ENCODE assay signal across 8 cellular contexts in the genomic region with DNA sequence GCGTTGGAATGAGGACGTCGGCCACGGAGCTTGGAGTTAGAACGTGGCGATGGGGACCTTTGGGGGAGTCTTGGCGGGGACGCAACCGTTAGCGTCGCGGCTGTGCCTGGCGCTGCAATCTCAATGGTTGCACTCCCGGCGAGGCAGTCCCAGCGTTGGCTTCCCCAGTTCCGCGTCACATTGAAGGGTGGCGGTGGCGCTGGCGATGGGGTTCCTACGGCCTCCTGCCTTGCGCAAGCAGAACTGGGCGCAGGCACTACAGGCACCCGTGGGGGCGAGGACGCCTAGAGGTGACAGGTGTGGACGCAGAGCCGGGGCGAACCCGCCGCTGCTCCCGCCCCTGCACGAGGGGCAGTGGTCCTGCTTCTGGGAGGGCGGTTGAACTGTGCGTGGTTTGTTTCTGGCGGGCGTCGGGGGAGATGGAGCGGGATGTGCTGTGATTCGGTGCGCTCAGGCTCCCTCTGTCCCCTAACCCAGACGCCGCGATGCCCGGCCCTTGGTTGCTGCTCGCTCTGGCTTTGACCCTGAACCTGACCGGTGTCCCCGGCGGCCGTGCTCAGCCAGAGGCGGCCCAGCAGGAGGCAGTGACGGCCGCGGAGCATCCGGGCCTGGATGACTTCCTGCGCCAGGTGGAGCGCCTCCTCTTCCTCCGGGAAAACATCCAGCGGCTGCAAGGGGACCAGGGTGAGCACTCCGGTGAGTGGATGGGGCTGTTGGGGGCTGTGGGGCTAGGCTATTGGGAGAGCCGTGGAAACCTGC. TPM values are rescaled to one million over a fixed set of nuclear protein-coding genes. Genes with fewer than 3 reads are reported as not detected.
DNase-seq lines count a peak whose midpoint lies in the region; ATAC-seq and TF ChIP-seq lines count a peak whose summit lies in the region.

No MANE protein-coding gene starts in this region.

- peak overlapping the region; percentile 41 to 53 for H3K4me3 ChIP-seq in ascending aorta
- H3K4me3 ChIP-seq in lung: no peak overlapping the region
- H3K4me3 ChIP-seq in thymus (ENCODE audit: low read length): peak overlapping the region; percentile 32
- H3K4me3 ChIP-seq in WERI-Rb-1 (ENCODE audit: low read depth, low read length): no peak overlapping the region

- POLR2A ChIA-PET in activated CD4-positive, alpha-beta T cell treated with anti-CD3 and anti-CD28 coated beads for 36 hours (lab: Charles Lee): no interaction called here

- ATAC-seq in activated CD4-positive, alpha-beta T cell treated with anti-CD3 and anti-CD28 coated beads for 36 hours: peak; percentile 33
- ATAC-seq in lung (ENCODE audit: insufficient read depth, low FRiP score) (peak; percentile 17), GM21423 (IDR thresholded peaks at IDR 0.05; ENCODE audit: unreplicated experiment) (no peak)

- H3K4me1 Mint-ChIP-seq in activated CD4-positive, alpha-beta T cell treated with anti-CD3 and anti-CD28 coated beads for 36 hours: peaks cover 8% of the 10 kb centered on the region

- TF ChIP-seq CTCF in ascending aorta (IDR thresholded peaks at IDR 0.05): no peak
- TF ChIP-seq CTCF in lung (IDR thresholded peaks at IDR 0.05; ENCODE audit: control extremely low read depth, extremely low read depth): no peak
- no peak for TF ChIP-seq CTCF in WERI-Rb-1 (IDR thresholded peaks at IDR 0.05; ENCODE audit: low read depth, low read length)

- CTCF ChIA-PET in activated CD4-positive, alpha-beta T cell treated with anti-CD3 and anti-CD28 coated beads for 36 hours (lab: Charles Lee): interaction anchor here (0.8 kb wide), 1 partner anchor 17 kb away, joined by 3 read pairs; no protein-coding TSS in a partner anchor

- peak; percentile 45 for DNase-seq in activated CD4-positive, alpha-beta T cell treated with anti-CD3 and anti-CD28 coated beads for 36 hours
- no peak for DNase-seq in activated CD4-positive, alpha-beta T cell treated with anti-CD3 and anti-CD28 coated beads for 4 hours
- DNase-seq in ascending aorta (ENCODE audit: low spot score in 2 of 2) (no peak), lung (ENCODE audit: low spot score) (peak; percentile 43), cerebellar nuclear complex (lab: John Stamatoyannopoulos, UW) (no peak), WERI-Rb-1 (no peak)

- intact Hi-C loops in activated CD4-positive, alpha-beta T cell treated with anti-CD3 and anti-CD28 coated beads for 36 hours (cut with DNase I, micrococcal nuclease): no loop called here
- intact Hi-C loops in ascending aorta (cut with DNase I): no loop called here

- H3K27ac ChIP-seq in ascending aorta (no peak overlapping the region), lung (ENCODE audit: low read depth in 1 of 2, low read length in 1 of 2) (no peak overlapping the region), thymus (ENCODE audit: low read depth) (no peak overlapping the region), WERI-Rb-1 (no peak overlapping the region)

- H3K9me3 ChIP-seq in ascending aorta: no peaks in the 10 kb centered on the region
- H3K9me3 ChIP-seq in lung (ENCODE audit: control insufficient read depth in 2 of 2, insufficient read depth in 1 of 2, low read length in 1 of 2): no peaks in the 10 kb centered on the region
- H3K9me3 ChIP-seq in thymus (ENCODE audit: control insufficient read depth): peaks cover 1% of the 10 kb centered on the region
- H3K9me3 ChIP-seq in WERI-Rb-1 (ENCODE audit: severe bottlenecking): no peaks in the 10 kb centered on the region

- H3K27me3 Mint-ChIP-seq in activated CD4-positive, alpha-beta T cell treated with anti-CD3 and anti-CD28 coated beads for 36 hours: peaks cover 42% of the 10 kb centered on the region

- peaks cover 20% of the 10 kb centered on the region for H3K27me3 ChIP-seq in ascending aorta
- peaks cover 7% of the 10 kb centered on the region for H3K27me3 ChIP-seq in lung (ENCODE audit: control insufficient read depth, insufficient read depth)
- peaks cover 44% of the 10 kb centered on the region for H3K27me3 ChIP-seq in thymus (ENCODE audit: control insufficient read depth, insufficient read depth)
- H3K27me3 ChIP-seq in WERI-Rb-1 (ENCODE audit: insufficient read depth, low read depth, severe bottlenecking): no peaks in the 10 kb centered on the region

- H3K36me3 Mint-ChIP-seq in activated CD4-positive, alpha-beta T cell treated with anti-CD3 and anti-CD28 coated beads for 36 hours (ENCODE audit: low read depth): no peaks in the 10 kb centered on the region

- peaks cover 6 to 14% of the 10 kb centered on the region in 2 donors for H3K4me1 ChIP-seq in ascending aorta
- peaks cover 0 to 12% of the 10 kb centered on the region in 2 donors for H3K4me1 ChIP-seq in lung (ENCODE audit: control insufficient read depth in 2 of 2, insufficient read depth in 2 of 2, low read length in 2 of 2)
- peaks cover 9% of the 10 kb centered on the region for H3K4me1 ChIP-seq in thymus (ENCODE audit: control insufficient read depth, insufficient read depth, low read length)

- H3K4me3 Mint-ChIP-seq in activated CD4-positive, alpha-beta T cell treated with anti-CD3 and anti-CD28 coated beads for 36 hours: peak overlapping the region; percentile 45

- H3K9me3 Mint-ChIP-seq in activated CD4-positive, alpha-beta T cell treated with anti-CD3 and anti-CD28 coated beads for 36 hours (ENCODE audit: low read depth): no peaks in the 10 kb centered on the region

- no peaks in the 10 kb centered on the region for H3K36me3 ChIP-seq in ascending aorta
- H3K36me3 ChIP-seq in lung (ENCODE audit: control insufficient read depth in 2 of 2, insufficient read depth in 2 of 2, low read length in 2 of 2): no peaks in the 10 kb centered on the region
- no peaks in the 10 kb centered on the region for H3K36me3 ChIP-seq in thymus (ENCODE audit: control insufficient read depth, insufficient read depth)
- H3K36me3 ChIP-seq in WERI-Rb-1: no peaks in the 10 kb centered on the region

- H3K27ac Mint-ChIP-seq in activated CD4-positive, alpha-beta T cell treated with anti-CD3 and anti-CD28 coated beads for 36 hours: no peak overlapping the region

- WGBS in lung, 2 donors: 7 to 9% methylated on average over 62 of the region's 62 CpGs
- 17% methylated on average over 62 of the region's 62 CpGs for WGBS in thymus

RNA-seq across cellular contexts. Expression of gene TRH, which starts 1.0 kb away (rescaled TPM):
- total RNA-seq in activated CD4-positive, alpha-beta T cell treated with anti-CD3 and anti-CD28 coated beads for 36 hours: not detected
- total RNA-seq in ascending aorta (not detected), lung (under 1 TPM in 1 of 2 donors, not detected in 1; 0.40 TPM)
- polyA plus RNA-seq in lung (under 1 TPM; 0.14 to 0.22 TPM), thymus (2.9 TPM)

Comparison
In these comparisons a context has a peak if more than half of its experiments do, and no peak if none do; other contexts are left out.
1. DNase-seq: peak in activated CD4-positive, alpha-beta T cell treated with anti-CD3 and anti-CD28 coated beads for 36 hours (single experiment) and lung (single experiment); none in activated CD4-positive, alpha-beta T cell treated with anti-CD3 and anti-CD28 coated beads for 4 hours (0 of 2), ascending aorta (0 of 2), cerebellar nuclear complex (0 of 2) and WERI-Rb-1 (single experiment).
2. H3K4me3 ChIP-seq: peak in ascending aorta (2 of 2) and thymus (single experiment); none in lung (single experiment) and WERI-Rb-1 (single experiment).